In the genomic region with DNA sequence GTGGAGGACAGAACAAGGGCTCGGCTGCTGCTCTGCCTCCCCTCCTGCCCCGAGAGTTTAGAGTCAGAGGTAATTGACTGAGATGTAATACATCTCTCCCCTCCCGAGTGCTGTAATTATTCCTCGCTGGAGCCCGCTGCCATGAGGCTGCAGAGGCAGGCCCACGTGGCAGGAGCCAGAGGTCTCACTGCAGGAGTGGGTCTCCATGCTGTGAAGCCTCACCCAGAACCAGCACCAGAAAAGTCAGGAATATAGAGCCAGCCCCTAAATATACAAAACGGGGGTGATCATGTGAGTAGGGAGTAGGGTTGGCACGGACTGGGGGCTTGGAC, we compare ENCODE assay signal across 1 cellular context.
A peak's percentile ranks its signal among the peaks of the same experiment; 100 is the strongest.
TF ChIP-seq lines count a peak whose summit lies in the region.

No MANE protein-coding gene starts in this region.

TF ChIP-seq in HepG2, 621 proteins besides CTCF, POLR2A, EP300 and RAD21:
- TF ChIP-seq, protein P1, sequence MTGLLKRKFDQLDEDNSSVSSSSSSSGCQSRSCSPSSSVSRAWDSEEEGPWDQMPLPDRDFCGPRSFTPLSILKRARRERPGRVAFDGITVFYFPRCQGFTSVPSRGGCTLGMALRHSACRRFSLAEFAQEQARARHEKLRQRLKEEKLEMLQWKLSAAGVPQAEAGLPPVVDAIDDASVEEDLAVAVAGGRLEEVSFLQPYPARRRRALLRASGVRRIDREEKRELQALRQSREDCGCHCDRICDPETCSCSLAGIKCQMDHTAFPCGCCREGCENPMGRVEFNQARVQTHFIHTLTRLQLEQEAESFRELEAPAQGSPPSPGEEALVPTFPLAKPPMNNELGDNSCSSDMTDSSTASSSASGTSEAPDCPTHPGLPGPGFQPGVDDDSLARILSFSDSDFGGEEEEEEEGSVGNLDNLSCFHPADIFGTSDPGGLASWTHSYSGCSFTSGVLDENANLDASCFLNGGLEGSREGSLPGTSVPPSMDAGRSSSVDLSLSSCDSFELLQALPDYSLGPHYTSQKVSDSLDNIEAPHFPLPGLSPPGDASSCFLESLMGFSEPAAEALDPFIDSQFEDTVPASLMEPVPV (CRISPR knock-in tag; IDR thresholded peaks at IDR 0.05) = no peak
- TF ChIP-seq, protein P2, sequence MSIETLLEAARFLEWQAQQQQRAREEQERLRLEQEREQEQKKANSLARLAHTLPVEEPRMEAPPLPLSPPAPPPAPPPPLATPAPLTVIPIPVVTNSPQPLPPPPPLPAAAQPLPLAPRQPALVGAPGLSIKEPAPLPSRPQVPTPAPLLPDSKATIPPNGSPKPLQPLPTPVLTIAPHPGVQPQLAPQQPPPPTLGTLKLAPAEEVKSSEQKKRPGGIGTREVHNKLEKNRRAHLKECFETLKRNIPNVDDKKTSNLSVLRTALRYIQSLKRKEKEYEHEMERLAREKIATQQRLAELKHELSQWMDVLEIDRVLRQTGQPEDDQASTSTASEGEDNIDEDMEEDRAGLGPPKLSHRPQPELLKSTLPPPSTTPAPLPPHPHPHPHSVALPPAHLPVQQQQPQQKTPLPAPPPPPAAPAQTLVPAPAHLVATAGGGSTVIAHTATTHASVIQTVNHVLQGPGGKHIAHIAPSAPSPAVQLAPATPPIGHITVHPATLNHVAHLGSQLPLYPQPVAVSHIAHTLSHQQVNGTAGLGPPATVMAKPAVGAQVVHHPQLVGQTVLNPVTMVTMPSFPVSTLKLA (IDR thresholded peaks at IDR 0.05) = 0 out of 2 replicates have a peak, but pooled peaks have one; percentile 23
